Comparison of ENCODE assay signal across 28 cellular contexts in genomic region chr14:56197150-56197549, GRCh38.
"Had no signal": no experiment of that assay in that cellular context is flagged by ENCODE, and none has a peak within 500 bp of the region (broad histone marks: within the 10 kb centered on the region; RNA-seq: fewer than 3 reads in every experiment).

No MANE protein-coding gene starts in this region.

- ATAC-seq: activated CD8-positive, alpha-beta memory T cell treated with anti-CD3 and anti-CD28 coated beads, Interleukin-2, amount 10 ng/mL, durations not matched to agents 7 days and 5 days; T-cell had no signal

- H2AFZ ChIP-seq: PC-9 had no signal

- H3K27ac Mint-ChIP-seq: activated B cell treated with CpG ODN at 0.5 μM for 24 hours; activated CD4-positive, alpha-beta T cell treated with anti-CD3 and anti-CD28 coated beads, Interleukin-2, amount 10 ng/mL, durations not matched to agents 24 days and 14 days; activated CD8-positive, alpha-beta memory T cell treated with anti-CD3 and anti-CD28 coated beads, Interleukin-2, amount 10 ng/mL, durations not matched to agents 7 days and 5 days; activated naive CD4-positive, alpha-beta T cell treated with anti-CD3 and anti-CD28 coated beads for 36 hours; activated naive CD8-positive, alpha-beta T cell; activated T-cell treated with anti-CD3 and anti-CD28 coated beads, Interleukin-2, amount 50 U/mL, for 24 hours; activated T-helper 1 cell treated with anti-CD3 and anti-CD28 coated beads, Interleukin-12 subunit alpha, Interleukin-12 subunit beta, Interleukin-2, Interleukin-4 antibody, amounts not matched to agents 30 ng/mL and 10 ng/mL and 1 ng/mL, durations not matched to agents 14 hours and 24 hours and 36 hours; brain; T-cell had no signal

- DNase-seq: activated B cell treated with CpG ODN at 0.5 μM for 24 hours; activated CD4-positive, alpha-beta T cell treated with anti-CD3 and anti-CD28 coated beads for 1 hour; activated CD4-positive, alpha-beta T cell treated with anti-CD3 and anti-CD28 coated beads, Interleukin-2, amount 10 ng/mL, durations not matched to agents 24 days and 14 days; activated CD4-positive, alpha-beta T cell treated with anti-CD3 and anti-CD28 coated beads, Interleukin-2, amount 50 U/mL, for 48 hours; activated CD8-positive, alpha-beta memory T cell treated with anti-CD3 and anti-CD28 coated beads, Interleukin-2, amount 10 ng/mL, durations not matched to agents 7 days and 5 days; activated effector memory CD4-positive, alpha-beta T cell treated with anti-CD3 and anti-CD28 coated beads, Interleukin-2, amount 50 U/mL, for 16 hours; activated naive CD4-positive, alpha-beta T cell treated with anti-CD3 and anti-CD28 coated beads for 36 hours; activated T-cell treated with anti-CD3 and anti-CD28 coated beads, Interleukin-2, amount 50 U/mL, for 24 hours; amygdala; Kasumi-1; NCI-H1105 treated with DMSO at 0.1 percent for 48 hours; NCI-H1436 treated with DMSO at 0.1 percent for 48 hours; NCI-H187; NCI-H2081; NCI-H510A treated with DMSO at 0.1 percent for 48 hours; NCI-H69; NK-92 treated with Interleukin-12 subunit alpha and Interleukin-12 subunit beta, amount 100 ng/mL, for 24 hours; PC-9; T-cell; T-helper 2 cell; T1000 had no signal

- H3K27ac ChIP-seq: PC-9, SK-N-MC had no signal

- H3K27me3 Mint-ChIP-seq: activated B cell treated with CpG ODN at 0.5 μM for 24 hours; activated CD4-positive, alpha-beta T cell treated with anti-CD3 and anti-CD28 coated beads, Interleukin-2, amount 10 ng/mL, durations not matched to agents 24 days and 14 days; activated CD8-positive, alpha-beta memory T cell treated with anti-CD3 and anti-CD28 coated beads, Interleukin-2, amount 10 ng/mL, durations not matched to agents 7 days and 5 days; activated naive CD8-positive, alpha-beta T cell; activated T-cell treated with anti-CD3 and anti-CD28 coated beads, Interleukin-2, amount 50 U/mL, for 24 hours; brain; central memory CD8-positive, alpha-beta T cell; T-cell had no signal

- H3K4me2 ChIP-seq: PC-9 had no signal

- H3K4me3 Mint-ChIP-seq: activated B cell treated with CpG ODN at 0.5 μM for 24 hours; activated CD4-positive, alpha-beta T cell treated with anti-CD3 and anti-CD28 coated beads, Interleukin-2, amount 10 ng/mL, durations not matched to agents 24 days and 14 days; activated CD8-positive, alpha-beta memory T cell treated with anti-CD3 and anti-CD28 coated beads, Interleukin-2, amount 10 ng/mL, durations not matched to agents 7 days and 5 days; activated naive CD4-positive, alpha-beta T cell treated with anti-CD3 and anti-CD28 coated beads for 36 hours; activated naive CD8-positive, alpha-beta T cell; activated T-cell treated with anti-CD3 and anti-CD28 coated beads, Interleukin-2, amount 50 U/mL, for 24 hours; activated T-helper 1 cell treated with anti-CD3 and anti-CD28 coated beads, Interleukin-12 subunit alpha, Interleukin-12 subunit beta, Interleukin-2, Interleukin-4 antibody, amounts not matched to agents 30 ng/mL and 10 ng/mL and 1 ng/mL, durations not matched to agents 14 hours and 24 hours and 36 hours; brain; central memory CD8-positive, alpha-beta T cell; T-cell had no signal

- H3K4me3 ChIP-seq: PC-9, SK-N-MC had no signal

- H3K9me3 Mint-ChIP-seq: activated B cell treated with CpG ODN at 0.5 μM for 24 hours; activated CD4-positive, alpha-beta T cell treated with anti-CD3 and anti-CD28 coated beads, Interleukin-2, amount 10 ng/mL, durations not matched to agents 24 days and 14 days; activated naive CD4-positive, alpha-beta T cell treated with anti-CD3 and anti-CD28 coated beads for 36 hours; activated T-cell treated with anti-CD3 and anti-CD28 coated beads, Interleukin-2, amount 50 U/mL, for 24 hours; activated T-helper 1 cell treated with anti-CD3 and anti-CD28 coated beads, Interleukin-12 subunit alpha, Interleukin-12 subunit beta, Interleukin-2, Interleukin-4 antibody, amounts not matched to agents 30 ng/mL and 10 ng/mL and 1 ng/mL, durations not matched to agents 14 hours and 24 hours and 36 hours; brain; central memory CD8-positive, alpha-beta T cell; T-cell had no signal

- H3K36me3 Mint-ChIP-seq: activated CD8-positive, alpha-beta memory T cell treated with anti-CD3 and anti-CD28 coated beads, Interleukin-2, amount 10 ng/mL, durations not matched to agents 7 days and 5 days; brain; T-cell had no signal

- FAIRE-seq: astrocyte, TTC549 had no signal
